1 cellular context compared by ENCODE assay signal in the genomic region with DNA sequence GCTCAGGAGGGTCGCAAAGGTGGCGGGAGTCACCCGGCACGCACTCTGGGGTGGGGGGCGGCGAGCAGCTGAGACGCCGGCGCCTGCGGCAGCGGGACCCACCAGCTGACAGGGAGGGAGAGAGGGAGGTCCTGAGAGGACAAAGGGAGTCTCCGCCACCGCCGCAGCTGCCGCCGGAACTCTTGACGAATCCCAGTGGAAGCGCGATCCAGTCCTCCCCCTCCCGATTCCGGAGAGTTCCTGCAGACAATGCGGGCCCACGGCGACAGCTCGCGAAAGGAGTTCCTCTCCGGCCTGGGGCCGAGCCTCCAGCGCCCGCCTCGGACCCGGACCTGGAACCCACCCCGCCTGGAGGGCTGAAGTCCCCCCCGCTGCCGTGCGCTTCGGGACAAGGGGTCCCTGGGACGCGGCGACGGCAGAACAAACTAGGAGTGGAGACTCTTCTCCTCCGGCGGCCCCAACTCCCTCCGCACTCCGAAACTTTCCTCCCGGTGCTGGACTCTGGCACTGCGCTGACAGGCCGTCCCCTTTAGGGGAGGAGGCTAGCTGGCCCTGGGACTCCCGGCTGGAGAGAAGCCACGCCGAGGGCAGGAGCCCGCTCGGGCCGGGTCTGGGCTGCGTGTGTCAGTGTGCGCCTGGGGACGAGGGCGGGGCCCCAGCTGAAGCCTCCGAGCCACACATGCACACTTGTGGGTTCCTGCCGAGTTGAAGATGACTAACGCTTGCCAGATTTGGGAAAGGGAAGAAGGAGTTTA.
TF ChIP-seq lines count a peak whose summit lies in the region.

A gene (minus strand): TSS at position 623 of the 755 bp plus-strand sequence. CDS start 669 bp downstream, outside the sequence.

TF ChIP-seq in HepG2, 621 proteins besides CTCF, POLR2A, EP300 and RAD21 (continued from another document and continues in another):
- TF ChIP-seq, protein P1, sequence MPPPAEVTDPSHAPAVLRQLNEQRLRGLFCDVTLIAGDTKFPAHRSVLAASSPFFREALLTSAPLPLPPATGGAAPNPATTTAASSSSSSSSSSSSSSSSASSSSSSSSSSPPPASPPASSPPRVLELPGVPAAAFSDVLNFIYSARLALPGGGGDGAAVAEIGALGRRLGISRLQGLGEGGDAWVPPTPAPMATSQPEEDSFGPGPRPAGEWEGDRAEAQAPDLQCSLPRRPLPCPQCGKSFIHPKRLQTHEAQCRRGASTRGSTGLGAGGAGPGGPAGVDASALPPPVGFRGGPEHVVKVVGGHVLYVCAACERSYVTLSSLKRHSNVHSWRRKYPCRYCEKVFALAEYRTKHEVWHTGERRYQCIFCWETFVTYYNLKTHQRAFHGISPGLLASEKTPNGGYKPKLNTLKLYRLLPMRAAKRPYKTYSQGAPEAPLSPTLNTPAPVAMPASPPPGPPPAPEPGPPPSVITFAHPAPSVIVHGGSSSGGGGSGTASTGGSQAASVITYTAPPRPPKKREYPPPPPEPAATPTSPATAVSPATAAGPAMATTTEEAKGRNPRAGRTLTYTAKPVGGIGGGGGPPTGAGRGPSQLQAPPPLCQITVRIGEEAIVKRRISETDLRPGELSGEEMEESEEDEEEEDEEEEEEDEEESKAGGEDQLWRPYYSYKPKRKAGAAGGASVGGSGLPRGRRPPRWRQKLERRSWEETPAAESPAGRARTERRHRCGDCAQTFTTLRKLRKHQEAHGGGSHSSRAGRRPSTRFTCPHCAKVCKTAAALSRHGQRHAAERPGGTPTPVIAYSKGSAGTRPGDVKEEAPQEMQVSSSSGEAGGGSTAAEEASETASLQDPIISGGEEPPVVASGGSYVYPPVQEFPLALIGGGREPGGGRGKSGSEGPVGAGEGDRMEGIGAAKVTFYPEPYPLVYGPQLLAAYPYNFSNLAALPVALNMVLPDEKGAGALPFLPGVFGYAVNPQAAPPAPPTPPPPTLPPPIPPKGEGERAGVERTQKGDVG (CRISPR knock-in tag; IDR thresholded peaks at IDR 0.05; ENCODE audit: borderline replicate concordance) = no peak; the same call in 1 of the 2 replicates
- TF ChIP-seq ZNF616 (CRISPR knock-in tag; IDR thresholded peaks at IDR 0.05; ENCODE audit: low read depth) (no peak), SETDB1 (CRISPR knock-in tag; IDR thresholded peaks at IDR 0.05; ENCODE audit: borderline replicate concordance) (no peak), ZNF841 (CRISPR knock-in tag; IDR thresholded peaks at IDR 0.05; ENCODE audit: borderline replicate concordance) (no peak), HDAC2 (CRISPR knock-in tag; IDR thresholded peaks at IDR 0.05) (no peak; the same call in 1 of the 2 replicates), NFKB2 (CRISPR knock-in tag; IDR thresholded peaks at IDR 0.05; ENCODE audit: borderline replicate concordance) (peak; percentile 66; the same call in 1 of the 2 replicates), RFX1 (IDR thresholded peaks at IDR 0.05) (no peak), ZNF496 (CRISPR knock-in tag; IDR thresholded peaks at IDR 0.05; ENCODE audit: insufficient replicate concordance) (no peak), ZBTB3 (CRISPR knock-in tag; IDR thresholded peaks at IDR 0.05; ENCODE audit: borderline replicate concordance, low read depth) (no peak), CHD2 (IDR thresholded peaks at IDR 0.05; ENCODE audit: low read depth, low read length) (no peak), SRSF9 (IDR thresholded peaks at IDR 0.05; ENCODE audit: borderline replicate concordance, insufficient read depth, low read depth, low read length, poor library complexity, severe bottlenecking) (no peak), PCBP2 (optimal IDR thresholded peaks at IDR 0.05; ENCODE audit: low read depth, low read length, poor library complexity, severe bottlenecking) (no peak), NR3C1 (CRISPR knock-in tag; IDR thresholded peaks at IDR 0.05) (no peak), ZNF709 (CRISPR knock-in tag; IDR thresholded peaks at IDR 0.05) (peak; percentile 24; the same call in 1 of the 2 replicates), TAF15 (IDR thresholded peaks at IDR 0.05; ENCODE audit: low read depth, low read length, poor library complexity, severe bottlenecking) (peak; percentile 42), ELF3 (CRISPR knock-in tag; IDR thresholded peaks at IDR 0.05) (no peak), ZNF775 (CRISPR knock-in tag; IDR thresholded peaks at IDR 0.05; ENCODE audit: borderline replicate concordance) (no peak), MED8 (CRISPR knock-in tag; IDR thresholded peaks at IDR 0.05; ENCODE audit: insufficient replicate concordance) (no peak), TBP (CRISPR knock-in tag; IDR thresholded peaks at IDR 0.05) (no peak), SMYD3 (CRISPR knock-in tag; IDR thresholded peaks at IDR 0.05) (no peak), KLF11 (CRISPR knock-in tag; IDR thresholded peaks at IDR 0.05) (no peak), SIX4 (CRISPR knock-in tag; IDR thresholded peaks at IDR 0.05) (no peak), ATAD3A (CRISPR knock-in tag; IDR thresholded peaks at IDR 0.05) (no peak), SRF (IDR thresholded peaks at IDR 0.05; ENCODE audit: low read depth, low read length) (no peak)
- TF ChIP-seq, protein P2, sequence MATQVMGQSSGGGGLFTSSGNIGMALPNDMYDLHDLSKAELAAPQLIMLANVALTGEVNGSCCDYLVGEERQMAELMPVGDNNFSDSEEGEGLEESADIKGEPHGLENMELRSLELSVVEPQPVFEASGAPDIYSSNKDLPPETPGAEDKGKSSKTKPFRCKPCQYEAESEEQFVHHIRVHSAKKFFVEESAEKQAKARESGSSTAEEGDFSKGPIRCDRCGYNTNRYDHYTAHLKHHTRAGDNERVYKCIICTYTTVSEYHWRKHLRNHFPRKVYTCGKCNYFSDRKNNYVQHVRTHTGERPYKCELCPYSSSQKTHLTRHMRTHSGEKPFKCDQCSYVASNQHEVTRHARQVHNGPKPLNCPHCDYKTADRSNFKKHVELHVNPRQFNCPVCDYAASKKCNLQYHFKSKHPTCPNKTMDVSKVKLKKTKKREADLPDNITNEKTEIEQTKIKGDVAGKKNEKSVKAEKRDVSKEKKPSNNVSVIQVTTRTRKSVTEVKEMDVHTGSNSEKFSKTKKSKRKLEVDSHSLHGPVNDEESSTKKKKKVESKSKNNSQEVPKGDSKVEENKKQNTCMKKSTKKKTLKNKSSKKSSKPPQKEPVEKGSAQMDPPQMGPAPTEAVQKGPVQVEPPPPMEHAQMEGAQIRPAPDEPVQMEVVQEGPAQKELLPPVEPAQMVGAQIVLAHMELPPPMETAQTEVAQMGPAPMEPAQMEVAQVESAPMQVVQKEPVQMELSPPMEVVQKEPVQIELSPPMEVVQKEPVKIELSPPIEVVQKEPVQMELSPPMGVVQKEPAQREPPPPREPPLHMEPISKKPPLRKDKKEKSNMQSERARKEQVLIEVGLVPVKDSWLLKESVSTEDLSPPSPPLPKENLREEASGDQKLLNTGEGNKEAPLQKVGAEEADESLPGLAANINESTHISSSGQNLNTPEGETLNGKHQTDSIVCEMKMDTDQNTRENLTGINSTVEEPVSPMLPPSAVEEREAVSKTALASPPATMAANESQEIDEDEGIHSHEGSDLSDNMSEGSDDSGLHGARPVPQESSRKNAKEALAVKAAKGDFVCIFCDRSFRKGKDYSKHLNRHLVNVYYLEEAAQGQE (IDR thresholded peaks at IDR 0.05; ENCODE audit: borderline replicate concordance in 1 of 2, low read depth in 1 of 2, low read length in 2 of 2) = no peak; a peak in 1 of 4 replicates
- TF ChIP-seq, protein P3, sequence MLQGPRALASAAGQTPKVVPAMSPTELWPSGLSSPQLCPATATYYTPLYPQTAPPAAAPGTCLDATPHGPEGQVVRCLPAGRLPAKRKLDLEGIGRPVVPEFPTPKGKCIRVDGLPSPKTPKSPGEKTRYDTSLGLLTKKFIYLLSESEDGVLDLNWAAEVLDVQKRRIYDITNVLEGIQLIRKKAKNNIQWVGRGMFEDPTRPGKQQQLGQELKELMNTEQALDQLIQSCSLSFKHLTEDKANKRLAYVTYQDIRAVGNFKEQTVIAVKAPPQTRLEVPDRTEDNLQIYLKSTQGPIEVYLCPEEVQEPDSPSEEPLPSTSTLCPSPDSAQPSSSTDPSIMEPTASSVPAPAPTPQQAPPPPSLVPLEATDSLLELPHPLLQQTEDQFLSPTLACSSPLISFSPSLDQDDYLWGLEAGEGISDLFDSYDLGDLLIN (CRISPR knock-in tag; IDR thresholded peaks at IDR 0.05; ENCODE audit: borderline replicate concordance) = no peak
- TF ChIP-seq, protein P4, sequence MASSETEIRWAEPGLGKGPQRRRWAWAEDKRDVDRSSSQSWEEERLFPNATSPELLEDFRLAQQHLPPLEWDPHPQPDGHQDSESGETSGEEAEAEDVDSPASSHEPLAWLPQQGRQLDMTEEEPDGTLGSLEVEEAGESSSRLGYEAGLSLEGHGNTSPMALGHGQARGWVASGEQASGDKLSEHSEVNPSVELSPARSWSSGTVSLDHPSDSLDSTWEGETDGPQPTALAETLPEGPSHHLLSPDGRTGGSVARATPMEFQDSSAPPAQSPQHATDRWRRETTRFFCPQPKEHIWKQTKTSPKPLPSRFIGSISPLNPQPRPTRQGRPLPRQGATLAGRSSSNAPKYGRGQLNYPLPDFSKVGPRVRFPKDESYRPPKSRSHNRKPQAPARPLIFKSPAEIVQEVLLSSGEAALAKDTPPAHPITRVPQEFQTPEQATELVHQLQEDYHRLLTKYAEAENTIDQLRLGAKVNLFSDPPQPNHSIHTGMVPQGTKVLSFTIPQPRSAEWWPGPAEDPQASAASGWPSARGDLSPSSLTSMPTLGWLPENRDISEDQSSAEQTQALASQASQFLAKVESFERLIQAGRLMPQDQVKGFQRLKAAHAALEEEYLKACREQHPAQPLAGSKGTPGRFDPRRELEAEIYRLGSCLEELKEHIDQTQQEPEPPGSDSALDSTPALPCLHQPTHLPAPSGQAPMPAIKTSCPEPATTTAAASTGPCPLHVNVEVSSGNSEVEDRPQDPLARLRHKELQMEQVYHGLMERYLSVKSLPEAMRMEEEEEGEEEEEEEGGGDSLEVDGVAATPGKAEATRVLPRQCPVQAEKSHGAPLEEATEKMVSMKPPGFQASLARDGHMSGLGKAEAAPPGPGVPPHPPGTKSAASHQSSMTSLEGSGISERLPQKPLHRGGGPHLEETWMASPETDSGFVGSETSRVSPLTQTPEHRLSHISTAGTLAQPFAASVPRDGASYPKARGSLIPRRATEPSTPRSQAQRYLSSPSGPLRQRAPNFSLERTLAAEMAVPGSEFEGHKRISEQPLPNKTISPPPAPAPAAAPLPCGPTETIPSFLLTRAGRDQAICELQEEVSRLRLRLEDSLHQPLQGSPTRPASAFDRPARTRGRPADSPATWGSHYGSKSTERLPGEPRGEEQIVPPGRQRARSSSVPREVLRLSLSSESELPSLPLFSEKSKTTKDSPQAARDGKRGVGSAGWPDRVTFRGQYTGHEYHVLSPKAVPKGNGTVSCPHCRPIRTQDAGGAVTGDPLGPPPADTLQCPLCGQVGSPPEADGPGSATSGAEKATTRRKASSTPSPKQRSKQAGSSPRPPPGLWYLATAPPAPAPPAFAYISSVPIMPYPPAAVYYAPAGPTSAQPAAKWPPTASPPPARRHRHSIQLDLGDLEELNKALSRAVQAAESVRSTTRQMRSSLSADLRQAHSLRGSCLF (CRISPR knock-in tag; IDR thresholded peaks at IDR 0.05; ENCODE audit: borderline replicate concordance) = no peak
- TF ChIP-seq, protein P5, sequence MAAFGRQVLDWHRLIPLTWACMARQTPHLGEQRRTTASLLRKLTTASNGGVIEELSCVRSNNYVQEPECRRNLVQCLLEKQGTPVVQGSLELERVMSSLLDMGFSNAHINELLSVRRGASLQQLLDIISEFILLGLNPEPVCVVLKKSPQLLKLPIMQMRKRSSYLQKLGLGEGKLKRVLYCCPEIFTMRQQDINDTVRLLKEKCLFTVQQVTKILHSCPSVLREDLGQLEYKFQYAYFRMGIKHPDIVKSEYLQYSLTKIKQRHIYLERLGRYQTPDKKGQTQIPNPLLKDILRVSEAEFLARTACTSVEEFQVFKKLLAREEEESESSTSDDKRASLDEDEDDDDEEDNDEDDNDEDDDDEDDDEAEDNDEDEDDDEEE (CRISPR knock-in tag; IDR thresholded peaks at IDR 0.05) = 0 out of 2 replicates have a peak, but pooled peaks have one; percentile 59
- TF ChIP-seq, protein P6, sequence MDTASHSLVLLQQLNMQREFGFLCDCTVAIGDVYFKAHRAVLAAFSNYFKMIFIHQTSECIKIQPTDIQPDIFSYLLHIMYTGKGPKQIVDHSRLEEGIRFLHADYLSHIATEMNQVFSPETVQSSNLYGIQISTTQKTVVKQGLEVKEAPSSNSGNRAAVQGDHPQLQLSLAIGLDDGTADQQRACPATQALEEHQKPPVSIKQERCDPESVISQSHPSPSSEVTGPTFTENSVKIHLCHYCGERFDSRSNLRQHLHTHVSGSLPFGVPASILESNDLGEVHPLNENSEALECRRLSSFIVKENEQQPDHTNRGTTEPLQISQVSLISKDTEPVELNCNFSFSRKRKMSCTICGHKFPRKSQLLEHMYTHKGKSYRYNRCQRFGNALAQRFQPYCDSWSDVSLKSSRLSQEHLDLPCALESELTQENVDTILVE (CRISPR knock-in tag; IDR thresholded peaks at IDR 0.05) = peak; percentile 61; the same call in 1 of the 2 replicates
- TF ChIP-seq, protein P7, sequence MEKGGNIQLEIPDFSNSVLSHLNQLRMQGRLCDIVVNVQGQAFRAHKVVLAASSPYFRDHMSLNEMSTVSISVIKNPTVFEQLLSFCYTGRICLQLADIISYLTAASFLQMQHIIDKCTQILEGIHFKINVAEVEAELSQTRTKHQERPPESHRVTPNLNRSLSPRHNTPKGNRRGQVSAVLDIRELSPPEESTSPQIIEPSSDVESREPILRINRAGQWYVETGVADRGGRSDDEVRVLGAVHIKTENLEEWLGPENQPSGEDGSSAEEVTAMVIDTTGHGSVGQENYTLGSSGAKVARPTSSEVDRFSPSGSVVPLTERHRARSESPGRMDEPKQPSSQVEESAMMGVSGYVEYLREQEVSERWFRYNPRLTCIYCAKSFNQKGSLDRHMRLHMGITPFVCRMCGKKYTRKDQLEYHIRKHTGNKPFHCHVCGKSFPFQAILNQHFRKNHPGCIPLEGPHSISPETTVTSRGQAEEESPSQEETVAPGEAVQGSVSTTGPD (CRISPR knock-in tag; IDR thresholded peaks at IDR 0.05) = no peak
